19 cellular contexts compared by ENCODE assay signal in the genomic region with DNA sequence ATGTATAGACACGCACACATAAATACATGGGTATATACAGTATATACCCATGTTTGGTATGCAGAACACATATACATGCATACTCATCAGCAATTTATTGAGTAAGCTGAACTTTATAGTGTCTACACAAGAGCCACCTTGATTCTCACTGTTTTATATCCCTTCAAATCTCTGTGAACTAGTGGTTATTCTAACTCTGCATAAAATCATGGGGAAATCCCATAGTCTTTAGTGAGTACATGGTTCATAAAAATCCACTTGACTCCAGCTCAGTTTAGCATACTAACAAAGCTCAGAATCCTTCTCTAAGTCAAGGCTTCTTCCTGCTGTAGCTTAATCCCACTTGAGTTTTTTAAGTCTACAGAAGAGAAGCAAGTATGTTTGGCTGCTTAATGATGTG.
"Had no signal": no experiment of that assay in that cellular context is flagged by ENCODE, and none has a peak within 500 bp of the region (broad histone marks: within the 10 kb centered on the region; RNA-seq: fewer than 3 reads in every experiment).

No MANE protein-coding gene starts in this region.

- H3K27me3 Mint-ChIP-seq: activated CD4-positive, alpha-beta T cell treated with anti-CD3 and anti-CD28 coated beads, Interleukin-2, amount 10 ng/mL, durations not matched to agents 24 days and 14 days; central memory CD8-positive, alpha-beta T cell had no signal

- H3K4me3 Mint-ChIP-seq: activated CD4-positive, alpha-beta T cell treated with anti-CD3 and anti-CD28 coated beads, Interleukin-2, amount 10 ng/mL, durations not matched to agents 24 days and 14 days; brain; central memory CD8-positive, alpha-beta T cell had no signal

- H3K9me3 ChIP-seq: ascending aorta, MG63 had no signal

- H3K27me3 ChIP-seq: ascending aorta, MG63 had no signal

- H3K27ac Mint-ChIP-seq: activated CD4-positive, alpha-beta T cell treated with anti-CD3 and anti-CD28 coated beads, Interleukin-2, amount 10 ng/mL, durations not matched to agents 24 days and 14 days; brain had no signal

- H3K4me3 ChIP-seq: ascending aorta, MG63, SK-N-MC had no signal

- H3K36me3 ChIP-seq: ascending aorta, MG63 had no signal

- ATAC-seq: activated CD4-positive, CD25-positive, alpha-beta regulatory T cell treated with anti-CD3 and anti-CD28 coated beads, Interleukin-2, amount 50 U/mL, for 24 hours had no signal

- H3K9me3 Mint-ChIP-seq: brain; central memory CD8-positive, alpha-beta T cell had no signal

- DNase-seq: activated CD4-positive, alpha-beta T cell treated with anti-CD3 and anti-CD28 coated beads, Interleukin-2, amount 10 ng/mL, durations not matched to agents 24 days and 14 days; activated CD4-positive, alpha-beta T cell treated with anti-CD3 and anti-CD28 coated beads, Interleukin-2, amount 50 U/mL, for 48 hours; activated effector memory CD4-positive, alpha-beta T cell treated with anti-CD3 and anti-CD28 coated beads, Interleukin-2, amount 50 U/mL, for 16 hours; activated naive CD4-positive, alpha-beta T cell treated with Interleukin-2 at 50 U/mL for 16 hours; amniotic stem cell; MG63; MV-4-11; NCI-H1092 treated with DMSO at 0.1 percent for 48 hours; NCI-H1417 treated with DMSO at 0.1 percent for 48 hours; NCI-H1694; NCI-H2029; NCI-H2107; NCI-H510A treated with DMSO at 0.1 percent for 48 hours; NCI-H748 treated with DMSO at 0.1 percent for 48 hours had no signal

- H3K4me1 Mint-ChIP-seq: brain had no signal

- H3K4me1 ChIP-seq: ascending aorta had no signal

- H3K27ac ChIP-seq: ascending aorta, SK-N-MC had no signal

- H3K36me3 Mint-ChIP-seq: brain had no signal
